In the genomic region with DNA sequence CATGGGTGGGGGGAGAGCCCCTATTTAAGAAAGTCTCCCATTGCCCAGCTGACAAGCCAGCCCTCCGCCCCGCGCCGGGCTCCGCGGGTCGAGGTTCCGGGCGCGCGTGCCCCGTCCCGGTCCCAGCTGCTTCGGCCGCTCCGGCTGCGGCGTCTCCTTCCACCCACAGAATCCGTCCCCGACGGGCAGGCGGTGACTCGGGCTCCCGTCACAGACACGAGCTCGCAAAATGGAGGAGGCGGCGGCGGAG, we compare ENCODE assay signal across 8 cellular contexts. TPM values are rescaled to one million over a fixed set of nuclear protein-coding genes. Genes with fewer than 3 reads are reported as not detected.
DNase-seq lines count a peak whose midpoint lies in the region; ATAC-seq and TF ChIP-seq lines count a peak whose summit lies in the region.

No MANE protein-coding gene starts in this region.

- no peak for DNase-seq in retinal pigment epithelial cell (ENCODE audit: low read depth)
- no peak for DNase-seq in NCI-H1436 (lab: John Stamatoyannopoulos, UW)
- DNase-seq in CD1c-positive myeloid dendritic cell (ENCODE audit: extremely low spot score) = no peak
- no peak for DNase-seq in dermis blood vessel endothelial cell

- no peaks in the 10 kb centered on the region for H3K27me3 ChIP-seq in gastroesophageal sphincter

- H3K4me3 ChIP-seq in gastroesophageal sphincter = peak overlapping the region; percentile 54 to 93
- H3K4me3 ChIP-seq in retinal pigment epithelial cell (ENCODE audit: low read length) = peak overlapping the region; percentile 58

- H3K27ac ChIP-seq in gastroesophageal sphincter = peak overlapping the region; percentile 77 to 100 (median 96)

- ATAC-seq in GM18868 (IDR thresholded peaks at IDR 0.05; ENCODE audit: unreplicated experiment) (peak; percentile 1), HG02678 (IDR thresholded peaks at IDR 0.05; ENCODE audit: unreplicated experiment) (peak; percentile 15), SK-N-SH treated with all-trans-retinoic acid at 6 μM for 48 hours (peak; percentile 36), gastroesophageal sphincter (peak; percentile 30)

- H3K36me3 ChIP-seq in gastroesophageal sphincter = no peaks in the 10 kb centered on the region

- WGBS in gastroesophageal sphincter (ENCODE audit: low coverage in 1 of 2), 2 donors = no CpG with 5 or more reads among the region's 29 CpGs

- TF ChIP-seq CTCF in gastroesophageal sphincter (IDR thresholded peaks at IDR 0.05) (no peak), retinal pigment epithelial cell (conservative IDR thresholded peaks at IDR 0.05; ENCODE audit: low read depth, low read length) (no peak)

- TF ChIP-seq POLR2A in gastroesophageal sphincter (IDR thresholded peaks at IDR 0.05) = no peak

- no peaks in the 10 kb centered on the region for H3K9me3 ChIP-seq in gastroesophageal sphincter

- H3K4me1 ChIP-seq in gastroesophageal sphincter = peaks cover 0 to 31% (median 0%) of the 10 kb centered on the region in 3 donors

- no peak for TF ChIP-seq EP300 in gastroesophageal sphincter (IDR thresholded peaks at IDR 0.05)

TF ChIP-seq in SK-N-SH treated with all-trans-retinoic acid at 6 μM for 48 hours, 23 proteins besides CTCF, POLR2A, EP300 and RAD21:
- no peak for TF ChIP-seq ARNTL (CRISPR knock-in tag; IDR thresholded peaks at IDR 0.05; ENCODE audit: borderline replicate concordance, low read depth)
- TF ChIP-seq ISL1 (CRISPR knock-in tag; IDR thresholded peaks at IDR 0.05) = no peak
- no peak for TF ChIP-seq BACH2 (CRISPR knock-in tag; IDR thresholded peaks at IDR 0.05; ENCODE audit: borderline replicate concordance)
- TF ChIP-seq RARB (CRISPR knock-in tag; IDR thresholded peaks at IDR 0.05) = no peak
- TF ChIP-seq CSDC2 (CRISPR knock-in tag; IDR thresholded peaks at IDR 0.05) = no peak
- no peak for TF ChIP-seq TCF4 (CRISPR knock-in tag; IDR thresholded peaks at IDR 0.05; ENCODE audit: borderline replicate concordance)
- TF ChIP-seq ZC3H10 (CRISPR knock-in tag; IDR thresholded peaks at IDR 0.05) = no peak
- no peak for TF ChIP-seq ZNF8 (CRISPR knock-in tag; IDR thresholded peaks at IDR 0.05)
- no peak for TF ChIP-seq PPARA (CRISPR knock-in tag; IDR thresholded peaks at IDR 0.05; ENCODE audit: borderline replicate concordance)
- no peak for TF ChIP-seq SNAI2 (CRISPR knock-in tag; IDR thresholded peaks at IDR 0.05)
- no peak for TF ChIP-seq ZNF565 (CRISPR knock-in tag; conservative IDR thresholded peaks at IDR 0.05; ENCODE audit: low read depth)

RNA-seq across cellular contexts. Expression of a gene that starts 0.2 kb away (rescaled TPM):
- 100 to 1,000 TPM in 1 of 4 donors, 10 to 100 TPM in 3; 69.7 to 103 (median 85.6) TPM for total RNA-seq in gastroesophageal sphincter
- 19.7 and 21.4 TPM in 2 replicates for total RNA-seq in dermis blood vessel endothelial cell
